In the genomic region with DNA sequence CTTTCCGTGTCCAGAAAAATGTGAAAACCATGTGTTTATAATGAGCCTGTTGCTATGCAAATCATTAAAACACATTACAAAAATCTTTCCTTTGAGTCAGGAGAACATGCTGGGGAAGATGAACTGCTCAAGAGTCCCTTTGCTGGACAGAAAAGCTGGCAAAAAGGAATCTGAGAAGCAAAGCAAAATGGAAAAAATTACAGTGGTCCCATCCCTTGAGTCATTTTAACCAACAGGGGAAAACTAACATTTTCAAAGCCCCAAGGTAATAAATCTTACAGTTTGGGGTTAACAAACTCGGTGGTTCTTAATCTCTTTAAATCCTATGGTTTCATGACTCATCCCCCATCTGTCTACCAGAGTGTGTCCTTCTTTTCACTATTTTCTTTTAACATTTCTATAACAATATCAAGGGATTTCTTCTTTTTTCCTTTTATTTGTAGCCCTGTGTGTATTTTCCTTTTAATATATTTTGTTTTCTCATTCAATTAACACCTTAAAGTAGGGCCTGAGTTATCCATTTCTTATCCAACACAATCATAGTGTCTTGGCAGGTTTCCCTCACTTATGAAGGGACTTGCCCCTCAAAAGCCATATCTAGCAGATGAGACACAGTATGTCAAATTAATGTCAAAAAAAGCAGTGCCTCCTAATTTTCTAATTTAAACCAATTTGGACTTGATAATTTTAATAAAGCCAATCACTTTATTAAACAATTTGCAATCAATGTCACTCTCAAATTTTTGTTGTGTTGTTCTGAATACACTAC, we compare ENCODE assay signal across 8 cellular contexts.
DNase-seq lines count a peak whose midpoint lies in the region; ATAC-seq and TF ChIP-seq lines count a peak whose summit lies in the region.

No MANE protein-coding gene starts in this region.

- peak overlapping the region; percentile 39 for H3K9ac ChIP-seq in SK-N-MC (ENCODE audit: insufficient read length)

- H3K36me3 Mint-ChIP-seq in activated naive CD4-positive, alpha-beta T cell treated with anti-CD3 and anti-CD28 coated beads for 36 hours (ENCODE audit: low read depth): no peaks in the 10 kb centered on the region
- H3K36me3 Mint-ChIP-seq in type B pancreatic cell (peaks cover 7% of the 10 kb centered on the region), endothelial cell (ENCODE audit: low read depth, unreplicated experiment) (peaks cover 4% of the 10 kb centered on the region)
- no peaks in the 10 kb centered on the region for H3K36me3 Mint-ChIP-seq in natural killer cell treated with Interleukin-12 subunit alpha and Interleukin-12 subunit beta and Interleukin-15 and Interleukin-18, amount 100 ng/mL, for 72 hours

- no peak for DNase-seq in activated naive CD4-positive, alpha-beta T cell treated with anti-CD3 and anti-CD28 coated beads for 36 hours
- no peak for DNase-seq in activated naive CD4-positive, alpha-beta T cell treated with anti-CD3 and anti-CD28 coated beads, Interleukin-2, amount 50 U/mL, for 16 hours
- DNase-seq in SK-N-MC (ENCODE audit: low read depth, low spot score): no peak
- peak; percentile 69 for DNase-seq in fibroblast of the conjunctiva (ENCODE audit: low read depth)
- no peak for DNase-seq in type B pancreatic cell (ENCODE audit: extremely low spot score, unreplicated experiment)
- no peak for DNase-seq in endothelial cell (ENCODE audit: low spot score)
- no peak for DNase-seq in natural killer cell treated with Interleukin-12 subunit alpha and Interleukin-12 subunit beta and Interleukin-15 and Interleukin-18, amount 100 ng/mL, for 72 hours (ENCODE audit: low spot score)

- CTCF ChIA-PET in activated naive CD4-positive, alpha-beta T cell treated with anti-CD3 and anti-CD28 coated beads for 36 hours (lab: Charles Lee): no interaction called here

- no peaks in the 10 kb centered on the region for H3K36me3 ChIP-seq in SK-N-MC (ENCODE audit: insufficient read depth, low read length)

- H3K4me3 ChIP-seq in SK-N-MC: peak overlapping the region; percentile 59

- peak overlapping the region; percentile 79 for H3K27ac Mint-ChIP-seq in activated naive CD4-positive, alpha-beta T cell treated with anti-CD3 and anti-CD28 coated beads for 36 hours
- peak overlapping the region; percentile 85 for H3K27ac Mint-ChIP-seq in type B pancreatic cell
- no peak overlapping the region for H3K27ac Mint-ChIP-seq in endothelial cell (ENCODE audit: unreplicated experiment)
- H3K27ac Mint-ChIP-seq in natural killer cell treated with Interleukin-12 subunit alpha and Interleukin-12 subunit beta and Interleukin-15 and Interleukin-18, amount 100 ng/mL, for 72 hours: no peak overlapping the region

- no peaks in the 10 kb centered on the region for H3K9me3 Mint-ChIP-seq in activated naive CD4-positive, alpha-beta T cell treated with anti-CD3 and anti-CD28 coated beads for 36 hours
- no peaks in the 10 kb centered on the region for H3K9me3 Mint-ChIP-seq in type B pancreatic cell
- no peaks in the 10 kb centered on the region for H3K9me3 Mint-ChIP-seq in endothelial cell (ENCODE audit: unreplicated experiment)
- no peaks in the 10 kb centered on the region for H3K9me3 Mint-ChIP-seq in natural killer cell treated with Interleukin-12 subunit alpha and Interleukin-12 subunit beta and Interleukin-15 and Interleukin-18, amount 100 ng/mL, for 72 hours

- no peaks in the 10 kb centered on the region for H3K9me3 ChIP-seq in SK-N-MC (ENCODE audit: low read depth, low read length)

- TF ChIP-seq CTCF in type B pancreatic cell (conservative IDR thresholded peaks at IDR 0.05) (no peak), endothelial cell (IDR thresholded peaks at IDR 0.05; ENCODE audit: unreplicated experiment) (no peak)

- H3K4me1 Mint-ChIP-seq in activated naive CD4-positive, alpha-beta T cell treated with anti-CD3 and anti-CD28 coated beads for 36 hours (ENCODE audit: low read depth): peaks cover 37% of the 10 kb centered on the region
- H3K4me1 Mint-ChIP-seq in type B pancreatic cell (ENCODE audit: unreplicated experiment): peaks cover 48% of the 10 kb centered on the region
- H3K4me1 Mint-ChIP-seq in endothelial cell (ENCODE audit: unreplicated experiment): peaks cover 17% of the 10 kb centered on the region
- peaks cover 6 to 8% of the 10 kb centered on the region in 2 donors for H3K4me1 Mint-ChIP-seq in natural killer cell treated with Interleukin-12 subunit alpha and Interleukin-12 subunit beta and Interleukin-15 and Interleukin-18, amount 100 ng/mL, for 72 hours (ENCODE audit: low read depth in 2 of 2)

- peaks cover 2% of the 10 kb centered on the region for H3K27me3 Mint-ChIP-seq in activated naive CD4-positive, alpha-beta T cell treated with anti-CD3 and anti-CD28 coated beads for 36 hours (ENCODE audit: low read depth)
- H3K27me3 Mint-ChIP-seq in type B pancreatic cell (no peaks in the 10 kb centered on the region), endothelial cell (ENCODE audit: unreplicated experiment) (no peaks in the 10 kb centered on the region)
- H3K27me3 Mint-ChIP-seq in natural killer cell treated with Interleukin-12 subunit alpha and Interleukin-12 subunit beta and Interleukin-15 and Interleukin-18, amount 100 ng/mL, for 72 hours: no peaks in the 10 kb centered on the region

- intact Hi-C loops in activated naive CD4-positive, alpha-beta T cell treated with anti-CD3 and anti-CD28 coated beads for 36 hours (cut with micrococcal nuclease): loop anchor here (5.0 kb wide), 1 partner anchor 184 kb away; no protein-coding TSS in a partner anchor

- no peak overlapping the region for H3K4me3 Mint-ChIP-seq in activated naive CD4-positive, alpha-beta T cell treated with anti-CD3 and anti-CD28 coated beads for 36 hours
- H3K4me3 Mint-ChIP-seq in type B pancreatic cell: no peak overlapping the region
- H3K4me3 Mint-ChIP-seq in endothelial cell (ENCODE audit: unreplicated experiment): no peak overlapping the region
- H3K4me3 Mint-ChIP-seq in natural killer cell treated with Interleukin-12 subunit alpha and Interleukin-12 subunit beta and Interleukin-15 and Interleukin-18, amount 100 ng/mL, for 72 hours: no peak overlapping the region

- H3K27ac ChIP-seq in SK-N-MC: peak overlapping the region; percentile 78

- ATAC-seq in natural killer cell treated with Interleukin-12 subunit alpha and Interleukin-12 subunit beta and Interleukin-15 and Interleukin-18, amount 100 ng/mL, for 72 hours: no peak
- no peak for ATAC-seq in HG02678 (IDR thresholded peaks at IDR 0.05; ENCODE audit: unreplicated experiment)

Comparison
In these comparisons a context has a peak if more than half of its experiments do, and no peak if none do; other contexts are left out.
1. H3K27ac Mint-ChIP-seq: peak in activated naive CD4-positive, alpha-beta T cell treated with anti-CD3 and anti-CD28 coated beads for 36 hours (single experiment) and type B pancreatic cell (single experiment); none in endothelial cell (single experiment) and natural killer cell treated with Interleukin-12 subunit alpha and Interleukin-12 subunit beta and Interleukin-15 and Interleukin-18, amount 100 ng/mL, for 72 hours (0 of 2).